12 cellular contexts compared by ENCODE assay signal in genomic region chr2:41736586-41736985, GRCh38.
DNase-seq lines count a peak whose midpoint lies in the region; ATAC-seq and TF ChIP-seq lines count a peak whose summit lies in the region.
"Had no signal": no experiment of that assay in that cellular context is flagged by ENCODE, and none has a peak within 500 bp of the region (broad histone marks: within the 10 kb centered on the region; RNA-seq: fewer than 3 reads in every experiment).

No MANE protein-coding gene starts in this region.

- ATAC-seq in GM18498 (IDR thresholded peaks at IDR 0.05; ENCODE audit: unreplicated experiment) (peak; percentile 34), GM19467 (IDR thresholded peaks at IDR 0.05; ENCODE audit: unreplicated experiment) (peak; percentile 39), HG03039 (IDR thresholded peaks at IDR 0.05; ENCODE audit: unreplicated experiment) (peak; percentile 13)

- H3K27ac ChIP-seq in OCI-LY3 (ENCODE audit: low read length) = peak overlapping the region; percentile 93
- H3K27ac ChIP-seq in esophagus muscularis mucosa (replicated peaks in 1 of 4) = no peak overlapping the region

- no peak for DNase-seq in esophagus muscularis mucosa (ENCODE audit: extremely low spot score)
- no peak for DNase-seq in effector CD8-positive, alpha-beta T cell (lab: John Stamatoyannopoulos, UW)
- no peak for DNase-seq in immature natural killer cell
- DNase-seq in epidermal melanocyte (ENCODE audit: insufficient read length, low spot score) = no peak
- DNase-seq: activated T-cell treated with anti-CD3 and anti-CD28 coated beads, Interleukin-2, amount 50 U/mL, for 48 hours; NCI-H774 had no signal

- no peak for TF ChIP-seq POLR2A in esophagus muscularis mucosa (IDR thresholded peaks at IDR 0.05; ENCODE audit: low read depth)

- H3K9me3 ChIP-seq in OCI-LY3 (ENCODE audit: insufficient read depth, low read length) (no peaks in the 10 kb centered on the region), esophagus muscularis mucosa (no peaks in the 10 kb centered on the region)

- no peaks in the 10 kb centered on the region for H3K79me2 ChIP-seq in OCI-LY3 (ENCODE audit: low read length)

- H3K36me3 ChIP-seq in OCI-LY3 (replicated peaks; ENCODE audit: low read depth, low read length) (no peaks in the 10 kb centered on the region), esophagus muscularis mucosa (no peaks in the 10 kb centered on the region)

- intact Hi-C loops in esophagus muscularis mucosa (cut with DNase I) = no loop called here

- no peak for TF ChIP-seq CTCF in OCI-LY3 (IDR thresholded peaks at IDR 0.05; ENCODE audit: low read depth, low read length)
- TF ChIP-seq CTCF in esophagus muscularis mucosa (IDR thresholded peaks at IDR 0.05) = no peak

- H3K4me3 Mint-ChIP-seq in immature natural killer cell = no peak overlapping the region
- H3K4me3 Mint-ChIP-seq: B cell, IgD-negative memory B cell had no signal

- H3K36me3 Mint-ChIP-seq in immature natural killer cell = no peaks in the 10 kb centered on the region
- H3K36me3 Mint-ChIP-seq: IgD-negative memory B cell had no signal

- peaks cover 0 to 17% (median 5%) of the 10 kb centered on the region in 3 donors for H3K27me3 Mint-ChIP-seq in immature natural killer cell (ENCODE audit: low read depth in 3 of 3)

- peak overlapping the region; percentile 55 for H3K4me2 ChIP-seq in OCI-LY3 (ENCODE audit: low read length)

- H3K9ac ChIP-seq in OCI-LY3 (ENCODE audit: low read length) = peak overlapping the region; percentile 69

- H3K4me1 ChIP-seq in OCI-LY3 (ENCODE audit: low read length) (peaks cover 36% of the 10 kb centered on the region), esophagus muscularis mucosa (no peaks in the 10 kb centered on the region)

- H3K27me3 ChIP-seq in OCI-LY3 (ENCODE audit: low read depth, low read length) (no peaks in the 10 kb centered on the region), esophagus muscularis mucosa (no peaks in the 10 kb centered on the region)

- 65% methylated on average over 3 of the region's 3 CpGs for WGBS in esophagus muscularis mucosa

- peak overlapping the region; percentile 48 for H2AFZ ChIP-seq in OCI-LY3 (ENCODE audit: low read depth, low read length)

- no peak overlapping the region for H3K27ac Mint-ChIP-seq in immature natural killer cell
- H3K27ac Mint-ChIP-seq: B cell, IgD-negative memory B cell had no signal

- H3K4me1 Mint-ChIP-seq in immature natural killer cell = no peaks in the 10 kb centered on the region

- H3K9me3 Mint-ChIP-seq in immature natural killer cell = peaks cover 0 to 2% (median 0%) of the 10 kb centered on the region in 6 donors

- no peaks in the 10 kb centered on the region for H4K20me1 ChIP-seq in OCI-LY3 (ENCODE audit: insufficient read depth, low read length)

- no peak for TF ChIP-seq EP300 in esophagus muscularis mucosa (IDR thresholded peaks at IDR 0.05)

- H3K4me3 ChIP-seq in OCI-LY3 (ENCODE audit: low read length) (peak overlapping the region; percentile 24; the same call in 1 of the 2 replicates), esophagus muscularis mucosa (no peak overlapping the region)
